ENCODE assay signal across 22 cellular contexts in genomic region chr4:145107126-145107525, GRCh38. TPM values are rescaled to one million over a fixed set of nuclear protein-coding genes. Genes with fewer than 3 reads are reported as not detected.
DNase-seq lines count a peak whose midpoint lies in the region; ATAC-seq lines count a peak whose summit lies in the region.
"Had no signal": no experiment of that assay in that cellular context is flagged by ENCODE, and none has a peak within 500 bp of the region (broad histone marks: within the 10 kb centered on the region; RNA-seq: fewer than 3 reads in every experiment).

No MANE protein-coding gene starts in this region.

- peaks cover 4% of the 10 kb centered on the region for H3K4me1 Mint-ChIP-seq in activated T-cell treated with anti-CD3 and anti-CD28 coated beads, Interleukin-2, amount 50 U/mL, for 72 hours (ENCODE audit: low read depth)
- peaks cover 0 to 6% of the 10 kb centered on the region in 2 donors for H3K4me1 Mint-ChIP-seq in stimulated activated naive B cell treated with anti-CD40 and anti-IgM and Interleukin-4, amounts not matched to agents 10 μg/mL and 1 μg/mL and 100 μg/mL, for 72 hours

- H3K9me3 Mint-ChIP-seq in activated T-cell treated with anti-CD3 and anti-CD28 coated beads, Interleukin-2, amount 50 U/mL, for 72 hours, result no peaks in the 10 kb centered on the region
- no peaks in the 10 kb centered on the region for H3K9me3 Mint-ChIP-seq in stimulated activated naive B cell treated with anti-CD40 and anti-IgM and Interleukin-4, amounts not matched to agents 10 μg/mL and 1 μg/mL and 100 μg/mL, for 72 hours
- H3K9me3 Mint-ChIP-seq: CD4-positive, CD25-positive, alpha-beta regulatory T cell had no signal

- H3K27me3 ChIP-seq in SJCRH30, result no peaks in the 10 kb centered on the region

- peak overlapping the region; percentile 14; the same call in 1 of the 2 replicates for H3K27ac ChIP-seq in SJCRH30

- peaks cover 78% of the 10 kb centered on the region for H3K36me3 ChIP-seq in SJCRH30

- peak overlapping the region; percentile 5 for H3K27ac Mint-ChIP-seq in activated T-cell treated with anti-CD3 and anti-CD28 coated beads, Interleukin-2, amount 50 U/mL, for 72 hours
- peak overlapping the region; percentile 17 for H3K27ac Mint-ChIP-seq in stimulated activated naive B cell treated with anti-CD40 and anti-IgM and Interleukin-4, amounts not matched to agents 10 μg/mL and 1 μg/mL and 100 μg/mL, for 72 hours
- H3K27ac Mint-ChIP-seq: CD4-positive, CD25-positive, alpha-beta regulatory T cell had no signal

- DNase-seq in activated T-cell treated with anti-CD3 and anti-CD28 coated beads, Interleukin-2, amount 50 U/mL, for 72 hours, result no peak
- no peak for DNase-seq in activated T-cell treated with anti-CD3 and anti-CD28 coated beads, Interleukin-2, amount 50 U/mL, for 1 hour
- peak in 1 of 2 experiments; percentile 41 for DNase-seq in SJCRH30
- peak; percentile 51 for DNase-seq in dermis blood vessel endothelial cell
- no peak for DNase-seq in stimulated activated naive B cell treated with anti-CD40 and anti-IgM and Interleukin-4, amounts not matched to agents 10 μg/mL and 1 μg/mL and 100 μg/mL, for 72 hours
- DNase-seq in middle frontal gyrus (ENCODE audit: extremely low spot score, low spot score), result no peak
- DNase-seq: CD4-positive, CD25-positive, alpha-beta regulatory T cell; COR-L47; EL; GF-D8; H7; MM.1S; NCI-H1048; NCI-H1417 treated with DMSO at 0.1 percent for 48 hours; NCI-H187; NCI-H2107; NCI-H2227 treated with DMSO at 0.1 percent for 48 hours; NCI-H510A treated with DMSO at 0.1 percent for 48 hours; NCI-H82; OCI-M1 had no signal

- H3K36me3 Mint-ChIP-seq in activated T-cell treated with anti-CD3 and anti-CD28 coated beads, Interleukin-2, amount 50 U/mL, for 72 hours (ENCODE audit: insufficient read depth in 2 of 2), result peaks cover 4 to 19% of the 10 kb centered on the region in 2 donors
- H3K36me3 Mint-ChIP-seq in stimulated activated naive B cell treated with anti-CD40 and anti-IgM and Interleukin-4, amounts not matched to agents 10 μg/mL and 1 μg/mL and 100 μg/mL, for 72 hours, result peaks cover 9 to 18% of the 10 kb centered on the region in 2 donors

- no peak for ATAC-seq in activated T-cell treated with anti-CD3 and anti-CD28 coated beads, Interleukin-2, amount 50 U/mL, for 72 hours (replicated peaks in 1 of 2)
- ATAC-seq in stimulated activated naive B cell treated with anti-CD40 and anti-IgM and Interleukin-4, amounts not matched to agents 10 μg/mL and 1 μg/mL and 100 μg/mL, for 72 hours (replicated peaks), result no peak
- ATAC-seq in HG02870 (IDR thresholded peaks at IDR 0.05; ENCODE audit: unreplicated experiment) (no peak), GM19324 (IDR thresholded peaks at IDR 0.05; ENCODE audit: low FRiP score, unreplicated experiment) (no peak)

- H3K4me3 Mint-ChIP-seq in activated T-cell treated with anti-CD3 and anti-CD28 coated beads, Interleukin-2, amount 50 U/mL, for 72 hours, result no peak overlapping the region
- no peak overlapping the region for H3K4me3 Mint-ChIP-seq in stimulated activated naive B cell treated with anti-CD40 and anti-IgM and Interleukin-4, amounts not matched to agents 10 μg/mL and 1 μg/mL and 100 μg/mL, for 72 hours
- H3K4me3 Mint-ChIP-seq: CD4-positive, CD25-positive, alpha-beta regulatory T cell had no signal

- H3K27me3 Mint-ChIP-seq in activated T-cell treated with anti-CD3 and anti-CD28 coated beads, Interleukin-2, amount 50 U/mL, for 72 hours (ENCODE audit: low read depth), result no peaks in the 10 kb centered on the region
- H3K27me3 Mint-ChIP-seq in stimulated activated naive B cell treated with anti-CD40 and anti-IgM and Interleukin-4, amounts not matched to agents 10 μg/mL and 1 μg/mL and 100 μg/mL, for 72 hours, result no peaks in the 10 kb centered on the region
- H3K27me3 Mint-ChIP-seq: CD4-positive, CD25-positive, alpha-beta regulatory T cell had no signal

- H3K9me3 ChIP-seq in SJCRH30 (replicated peaks), result no peaks in the 10 kb centered on the region

- H3K4me1 ChIP-seq in SJCRH30, result peaks cover 8% of the 10 kb centered on the region; the same call in 1 of the 2 replicates

- H3K4me3 ChIP-seq in SJCRH30, result no peak overlapping the region

RNA-seq across cellular contexts. Expression of gene ABCE1, which starts 9.0 kb away (rescaled TPM):
- 100 to 1,000 TPM in 1 of 2 donors, 10 to 100 TPM in 1; 85.0 to 118 TPM for total RNA-seq in activated T-cell treated with anti-CD3 and anti-CD28 coated beads, Interleukin-2, amount 50 U/mL, for 72 hours
- total RNA-seq in SJCRH30 (2014; rRNA removed; shearing (Covaris generic)), result 140 and 179 TPM in 2 replicates
- total RNA-seq in dermis blood vessel endothelial cell, result 197 and 253 TPM in 2 replicates

RNA-seq across cellular contexts. Expression of gene ANAPC10, which starts 9.1 kb away (rescaled TPM):
- total RNA-seq in activated T-cell treated with anti-CD3 and anti-CD28 coated beads, Interleukin-2, amount 50 U/mL, for 72 hours, result 10 to 100 TPM; 25.2 to 29.4 TPM
- 29.3 and 30.7 TPM in 2 replicates for total RNA-seq in SJCRH30 (2014; rRNA removed; shearing (Covaris generic))
- total RNA-seq in dermis blood vessel endothelial cell, result 27.6 and 35.6 TPM in 2 replicates
